Comparison of ENCODE assay signal across 22 cellular contexts in genomic region chr4:38241541-38241940, GRCh38.
A peak's percentile ranks its signal among the peaks of the same experiment; 100 is the strongest.
DNase-seq lines count a peak whose midpoint lies in the region; ATAC-seq, FAIRE-seq and TF ChIP-seq lines count a peak whose summit lies in the region.
"Had no signal": no experiment of that assay in that cellular context is flagged by ENCODE, and none has a peak within 500 bp of the region (broad histone marks: within the 10 kb centered on the region; RNA-seq: fewer than 3 reads in every experiment).

No MANE protein-coding gene starts in this region.

- BruUV-seq in MCF 10A (replicated peaks; lab: Mats Ljungman, UMichigan): no TSS peak

- FAIRE-seq in bronchial epithelial cell (lab: Jason Lieb, UNC): no peak
- FAIRE-seq: GM12878, H54, HTR-8/SVneo had no signal

- peaks cover 21% of the 10 kb centered on the region for H3K4me1 Mint-ChIP-seq in MCF 10A (ENCODE audit: insufficient read depth, unreplicated experiment)

- no peaks in the 10 kb centered on the region for H3K36me3 ChIP-seq in breast epithelium
- no peaks in the 10 kb centered on the region for H3K36me3 ChIP-seq in bronchial epithelial cell (ENCODE audit: control insufficient read depth, insufficient read depth, low read length)
- H3K36me3 ChIP-seq: BE2C had no signal

- ATAC-seq in GM18517 (IDR thresholded peaks at IDR 0.05; ENCODE audit: unreplicated experiment): no peak
- no peak for ATAC-seq in GM19035 (IDR thresholded peaks at IDR 0.05; ENCODE audit: unreplicated experiment)
- ATAC-seq: GM12878 had no signal

- POLR2A ChIA-PET in MCF 10A (lab: Yijun Ruan, JAX): interaction anchor here (0.7 kb wide), 1 partner anchor 424 kb away, joined by 3 read pairs; no protein-coding TSS in a partner anchor

- H3K4me3 Mint-ChIP-seq in MCF 10A (ENCODE audit: unreplicated experiment): no peak overlapping the region
- H3K4me3 Mint-ChIP-seq: CD4-positive, alpha-beta T cell; IgD-negative memory B cell had no signal

- no peaks in the 10 kb centered on the region for H3K9me3 ChIP-seq in breast epithelium
- H3K9me3 ChIP-seq: BE2C had no signal

- no peaks in the 10 kb centered on the region for H3K9me3 Mint-ChIP-seq in MCF 10A (ENCODE audit: unreplicated experiment)
- H3K9me3 Mint-ChIP-seq: CD4-positive, alpha-beta T cell had no signal

- no peaks in the 10 kb centered on the region for H3K27me3 Mint-ChIP-seq in MCF 10A (ENCODE audit: insufficient read depth, unreplicated experiment)
- H3K27me3 Mint-ChIP-seq: CD4-positive, alpha-beta T cell had no signal

- H3K27me3 ChIP-seq in breast epithelium (no peaks in the 10 kb centered on the region), bronchial epithelial cell (ENCODE audit: control insufficient read depth, insufficient read depth, low read length) (no peaks in the 10 kb centered on the region)
- H3K27me3 ChIP-seq: BE2C had no signal

- no peaks in the 10 kb centered on the region for H3K4me1 ChIP-seq in breast epithelium
- H3K4me1 ChIP-seq: BE2C had no signal

- CTCF ChIA-PET in MCF 10A (lab: Yijun Ruan, JAX): interaction anchor here (0.7 to 1.1 kb wide), 2 partner anchors 74 to 1301 kb away, joined by 3 to 4 read pairs; no protein-coding TSS in a partner anchor

- no peaks in the 10 kb centered on the region for H3K36me3 Mint-ChIP-seq in MCF 10A (ENCODE audit: insufficient read depth, unreplicated experiment)
- H3K36me3 Mint-ChIP-seq: IgD-negative memory B cell had no signal

- no peak for TF ChIP-seq POLR2A in breast epithelium (IDR thresholded peaks at IDR 0.05)

- peak; percentile 29 for DNase-seq in MCF 10A (ENCODE audit: unreplicated experiment)
- no peak for DNase-seq in breast epithelium (ENCODE audit: low spot score in 2 of 2)
- DNase-seq in bronchial epithelial cell (ENCODE audit: low read depth): peak; percentile 40
- DNase-seq in iris pigment epithelial cell (ENCODE audit: low read depth): peak; percentile 13
- DNase-seq in T1000 (lab: John Stamatoyannopoulos, UW): no peak
- no peak for DNase-seq in caudate nucleus (lab: John Stamatoyannopoulos, UW)
- DNase-seq: BE2C; CD4-positive, alpha-beta T cell; DMS79 treated with DMSO at 0.1 percent for 48 hours; GDM1; NCI-H1436; NCI-H2029; NCI-H2171; NCI-H446 treated with DMSO at 0.1 percent for 48 hours; NK-92 treated with Interleukin-12 subunit alpha and Interleukin-12 subunit beta, amount 100 ng/mL, for 24 hours had no signal

- H3K4me3 ChIP-seq in breast epithelium: no peak overlapping the region
- H3K4me3 ChIP-seq in bronchial epithelial cell (ENCODE audit: low read depth, low read length): no peak overlapping the region
- H3K4me3 ChIP-seq: GM12878 had no signal

- intact Hi-C loops in MCF 10A (cut with micrococcal nuclease) (no loop called here), breast epithelium (cut with DNase I; ENCODE audit: low total_unique reads) (no loop called here)

- TF ChIP-seq CTCF in MCF 10A (IDR thresholded peaks at IDR 0.05; ENCODE audit: unreplicated experiment) (no peak), breast epithelium (IDR thresholded peaks at IDR 0.05) (no peak), bronchial epithelial cell (IDR thresholded peaks at IDR 0.05; ENCODE audit: insufficient read depth, low read length, severe bottlenecking) (no peak)

- H3K27ac ChIP-seq in breast epithelium (no peak overlapping the region), caudate nucleus (ENCODE audit: low read depth, low read length) (no peak overlapping the region)
- H3K27ac ChIP-seq: 22Rv1 had no signal

- H3K27ac Mint-ChIP-seq in MCF 10A (ENCODE audit: low read depth, unreplicated experiment): no peak overlapping the region
- H3K27ac Mint-ChIP-seq: CD4-positive, alpha-beta T cell; IgD-negative memory B cell had no signal

Comparison
In these comparisons a context has a peak if more than half of its experiments do, and no peak if none do; other contexts are left out.
1. DNase-seq: peak in MCF 10A (single experiment), bronchial epithelial cell (single experiment) and iris pigment epithelial cell (single experiment); none in breast epithelium (0 of 2), T1000 (single experiment) and caudate nucleus (0 of 61).